Comparison of ENCODE assay signal across 8 cellular contexts in the genomic region with DNA sequence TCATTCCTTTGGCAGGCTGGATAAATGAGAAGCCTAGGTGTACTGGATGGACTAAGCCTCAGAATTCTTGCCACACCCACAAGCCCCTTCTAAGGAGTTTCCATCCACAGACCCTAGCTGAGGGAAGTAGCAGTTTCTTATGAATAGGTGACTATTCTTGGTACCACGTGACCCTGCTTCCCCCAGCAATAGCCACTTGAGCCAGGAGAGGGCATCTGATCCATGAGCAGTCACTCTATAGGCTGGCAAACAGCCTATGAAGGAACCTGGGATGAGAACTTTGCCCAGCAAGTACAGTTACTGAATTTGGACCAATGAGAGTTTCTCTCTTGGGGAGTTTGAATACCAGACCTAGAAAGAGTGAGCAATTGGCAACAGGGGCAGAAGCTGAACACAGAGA.
A peak's percentile ranks its signal among the peaks of the same experiment; 100 is the strongest.
DNase-seq lines count a peak whose midpoint lies in the region; ATAC-seq lines count a peak whose summit lies in the region.

No MANE protein-coding gene starts in this region.

- CTCF ChIA-PET in CD8-positive, alpha-beta memory T cell (lab: Charles Lee) = no interaction called here

- H3K27ac Mint-ChIP-seq in CD8-positive, alpha-beta memory T cell = no peak overlapping the region

- H3K9me3 ChIP-seq in CD8-positive, alpha-beta memory T cell (ENCODE audit: low read length) = no peaks in the 10 kb centered on the region

- H3K27ac ChIP-seq in CD8-positive, alpha-beta memory T cell (ENCODE audit: low read depth, low read length) = no peak overlapping the region

- H3K4me3 ChIP-seq in CD8-positive, alpha-beta memory T cell (ENCODE audit: low read length) = no peak overlapping the region

- peaks cover 16 to 32% of the 10 kb centered on the region in 2 donors for H3K27me3 Mint-ChIP-seq in CD8-positive, alpha-beta memory T cell

- no peaks in the 10 kb centered on the region for H3K4me1 ChIP-seq in CD8-positive, alpha-beta memory T cell (ENCODE audit: insufficient read depth, low read length)

- DNase-seq in DMS53 (lab: John Stamatoyannopoulos, UW) (peak; percentile 62), RKO (ENCODE audit: low spot score) (peak; percentile 81), iPS DF 19.7 (ENCODE audit: low read depth, low spot score) (peak; percentile 56), medulla oblongata (ENCODE audit: extremely low spot score) (no peak)
- DNase-seq in stimulated activated CD4-positive, alpha-beta T cell treated with anti-CD3 and anti-CD28 coated beads, Interleukin-4, amount 100 ng/mL, for 24 hours = no peak
- no peak for DNase-seq in CD8-positive, alpha-beta memory T cell

- no peaks in the 10 kb centered on the region for H3K36me3 ChIP-seq in CD8-positive, alpha-beta memory T cell (ENCODE audit: insufficient read depth, low read length)

- POLR2A ChIA-PET in CD8-positive, alpha-beta memory T cell (lab: Charles Lee) = no interaction called here

- H3K9me3 Mint-ChIP-seq in CD8-positive, alpha-beta memory T cell = peaks cover 0 to 2% (median 0%) of the 10 kb centered on the region in 5 donors

- no peaks in the 10 kb centered on the region for H3K27me3 ChIP-seq in CD8-positive, alpha-beta memory T cell (ENCODE audit: insufficient read depth, low read length, poor library complexity, severe bottlenecking)

- no peak overlapping the region for H3K4me3 Mint-ChIP-seq in CD8-positive, alpha-beta memory T cell

- peak; percentile 76 for ATAC-seq in GM19351 (IDR thresholded peaks at IDR 0.05; ENCODE audit: unreplicated experiment)
- ATAC-seq in HG03342 (IDR thresholded peaks at IDR 0.05; ENCODE audit: unreplicated experiment) = peak; percentile 94

- H3K36me3 Mint-ChIP-seq in CD8-positive, alpha-beta memory T cell = no peaks in the 10 kb centered on the region

- no peaks in the 10 kb centered on the region for H3K4me1 Mint-ChIP-seq in CD8-positive, alpha-beta memory T cell

Comparison
In these comparisons a context has a peak if more than half of its experiments do, and no peak if none do; other contexts are left out.
1. DNase-seq: peak in DMS53 (single experiment), RKO (single experiment) and iPS DF 19.7 (single experiment); none in stimulated activated CD4-positive, alpha-beta T cell treated with anti-CD3 and anti-CD28 coated beads, Interleukin-4, amount 100 ng/mL, for 24 hours (single experiment), CD8-positive, alpha-beta memory T cell (0 of 5) and medulla oblongata (single experiment).